Comparison of ENCODE assay signal across 1 cellular context in genomic region chr19:47353307-47353712, GRCh38.
TF ChIP-seq lines count a peak whose summit lies in the region.

No MANE protein-coding gene starts in this region.

TF ChIP-seq in HepG2, 621 proteins besides CTCF, POLR2A, EP300 and RAD21 (continued from another document and continues in another):
- TF ChIP-seq ZNF646 (CRISPR knock-in tag; IDR thresholded peaks at IDR 0.05), result no peak
- TF ChIP-seq YEATS4 (CRISPR knock-in tag; IDR thresholded peaks at IDR 0.05; ENCODE audit: borderline replicate concordance), result peak; percentile 52; the same call in 1 of the 2 replicates
- no peak for TF ChIP-seq RELA (CRISPR knock-in tag; IDR thresholded peaks at IDR 0.05)
- peak; percentile 22; the same call in 1 of the 2 replicates for TF ChIP-seq HMG20A (CRISPR knock-in tag; IDR thresholded peaks at IDR 0.05; ENCODE audit: borderline replicate concordance)
- peak; percentile 50; the same call in 1 of the 2 replicates for TF ChIP-seq FOXO1 (CRISPR knock-in tag; IDR thresholded peaks at IDR 0.05)
- no peak for TF ChIP-seq TRAFD1 (CRISPR knock-in tag; IDR thresholded peaks at IDR 0.05; ENCODE audit: borderline replicate concordance)
- no peak; the same call in 1 of the 2 replicates for TF ChIP-seq SALL2 (CRISPR knock-in tag; IDR thresholded peaks at IDR 0.05)
- no peak for TF ChIP-seq ARNT (IDR thresholded peaks at IDR 0.05)
- TF ChIP-seq SOX5 (CRISPR knock-in tag; IDR thresholded peaks at IDR 0.05; ENCODE audit: borderline replicate concordance), result no peak; the same call in 1 of the 2 replicates
- TF ChIP-seq SNAPC4 (CRISPR knock-in tag; IDR thresholded peaks at IDR 0.05), result no peak
- 0 out of 2 replicates have a peak, but pooled peaks have one; percentile 61 for TF ChIP-seq MEF2D (CRISPR knock-in tag; IDR thresholded peaks at IDR 0.05)
- TF ChIP-seq ZBTB44 (CRISPR knock-in tag; IDR thresholded peaks at IDR 0.05), result no peak
- no peak for TF ChIP-seq RARA (CRISPR knock-in tag; IDR thresholded peaks at IDR 0.05)
- no peak for TF ChIP-seq JARID2 (CRISPR knock-in tag; IDR thresholded peaks at IDR 0.05; ENCODE audit: insufficient replicate concordance)
- TF ChIP-seq RNF2 (conservative IDR thresholded peaks at IDR 0.05; ENCODE audit: low read depth), result no peak
- no peak for TF ChIP-seq ZNF225 (CRISPR knock-in tag; IDR thresholded peaks at IDR 0.05)
- TF ChIP-seq MED1 (CRISPR knock-in tag; IDR thresholded peaks at IDR 0.05), result peak; percentile 76
- TF ChIP-seq ZFP36L2 (CRISPR knock-in tag; IDR thresholded peaks at IDR 0.05), result no peak
- TF ChIP-seq SOX13 (IDR thresholded peaks at IDR 0.05), result no peak
- TF ChIP-seq SOX13 (CRISPR knock-in tag; conservative IDR thresholded peaks at IDR 0.05 in 1 of 2, IDR thresholded peaks at IDR 0.05 in 1 of 2), result peak in 1 of 2 experiments; percentile 23; a peak in 1 of 4 replicates
- TF ChIP-seq ELF3 (CRISPR knock-in tag; IDR thresholded peaks at IDR 0.05), result peak; percentile 47; the same call in 1 of the 2 replicates
- no peak for TF ChIP-seq RFX1 (IDR thresholded peaks at IDR 0.05)
- TF ChIP-seq MBNL3 (CRISPR knock-in tag; conservative IDR thresholded peaks at IDR 0.05), result no peak
- 0 out of 2 replicates have a peak, but pooled peaks have one; percentile 49 for TF ChIP-seq AHR (CRISPR knock-in tag; IDR thresholded peaks at IDR 0.05)
- TF ChIP-seq ZBTB34 (CRISPR knock-in tag; IDR thresholded peaks at IDR 0.05), result no peak
- TF ChIP-seq ZNF432 (CRISPR knock-in tag; IDR thresholded peaks at IDR 0.05; ENCODE audit: borderline replicate concordance), result no peak
- no peak for TF ChIP-seq ZNF235 (CRISPR knock-in tag; IDR thresholded peaks at IDR 0.05; ENCODE audit: borderline replicate concordance)
- TF ChIP-seq GABPB1 (CRISPR knock-in tag; IDR thresholded peaks at IDR 0.05), result peak; percentile 76; the same call in 1 of the 2 replicates
- no peak for TF ChIP-seq PAX8 (CRISPR knock-in tag; IDR thresholded peaks at IDR 0.05; ENCODE audit: borderline replicate concordance)
- no peak for TF ChIP-seq NR0B2 (CRISPR knock-in tag; IDR thresholded peaks at IDR 0.05)
- TF ChIP-seq HNF1B (CRISPR knock-in tag; IDR thresholded peaks at IDR 0.05), result peak; percentile 64
- TF ChIP-seq ZNF354B (CRISPR knock-in tag; IDR thresholded peaks at IDR 0.05), result no peak
- TF ChIP-seq ARHGAP35 (CRISPR knock-in tag; IDR thresholded peaks at IDR 0.05; ENCODE audit: borderline replicate concordance), result no peak
- no peak for TF ChIP-seq ZNF207 (IDR thresholded peaks at IDR 0.05; ENCODE audit: borderline replicate concordance)
- TF ChIP-seq ZBTB10 (CRISPR knock-in tag; IDR thresholded peaks at IDR 0.05; ENCODE audit: borderline replicate concordance), result no peak
- TF ChIP-seq HIVEP1 (CRISPR knock-in tag; IDR thresholded peaks at IDR 0.05), result no peak
- TF ChIP-seq KDM2A (CRISPR knock-in tag; IDR thresholded peaks at IDR 0.05; ENCODE audit: borderline replicate concordance, low read depth), result peak; percentile 79; the same call in 1 of the 2 replicates
- TF ChIP-seq ZNF326 (CRISPR knock-in tag; IDR thresholded peaks at IDR 0.05; ENCODE audit: borderline replicate concordance), result no peak
